ENCODE assay signal across 31 cellular contexts in genomic region chr11:120805960-120806555, GRCh38.
DNase-seq lines count a peak whose midpoint lies in the region; ATAC-seq, FAIRE-seq and TF ChIP-seq lines count a peak whose summit lies in the region.
"Had no signal": no experiment of that assay in that cellular context is flagged by ENCODE, and none has a peak within 500 bp of the region (broad histone marks: within the 10 kb centered on the region; RNA-seq: fewer than 3 reads in every experiment).

No MANE protein-coding gene starts in this region.

- POLR2A ChIA-PET in H1 (lab: Charles Lee; ENCODE audit: partially characterized antibody): no interaction called here

- H3K27me3 Mint-ChIP-seq in type B pancreatic cell: peaks cover 25% of the 10 kb centered on the region

- no peak overlapping the region for H2BK20ac ChIP-seq in H1 (ENCODE audit: low read length)

- H3K36me3 ChIP-seq in BLaER1: no peaks in the 10 kb centered on the region
- H3K36me3 ChIP-seq in MM.1S (replicated peaks; ENCODE audit: insufficient read depth, low read length): no peaks in the 10 kb centered on the region
- no peaks in the 10 kb centered on the region for H3K36me3 ChIP-seq in H1 (ENCODE audit: control insufficient read depth in 2 of 4, insufficient read depth in 4 of 4, low read length in 3 of 4)
- H3K36me3 ChIP-seq: colonic mucosa, heart right ventricle, right atrium auricular region, SJSA1, spleen had no signal

- 0 out of 2 replicates have a peak overlapping the region, but pooled peaks have one; percentile 38 for H2BK15ac ChIP-seq in H1 (ENCODE audit: low read length)

- no peak overlapping the region for H3K4me3 Mint-ChIP-seq in type B pancreatic cell
- H3K4me3 Mint-ChIP-seq: activated naive CD4-positive, alpha-beta T cell treated with anti-CD3 and anti-CD28 coated beads, Interleukin-2, amount 50 U/mL, for 24 hours; activated T-helper 1 cell treated with anti-CD3 and anti-CD28 coated beads, Interleukin-12 subunit alpha, Interleukin-12 subunit beta, Interleukin-2, Interleukin-4 antibody, amounts not matched to agents 30 ng/mL and 10 ng/mL and 1 ng/mL, durations not matched to agents 14 hours and 24 hours and 36 hours; T-cell had no signal

- H3K9me3 ChIP-seq in BLaER1 (no peaks in the 10 kb centered on the region), MM.1S (replicated peaks; ENCODE audit: insufficient read depth, low read length) (no peaks in the 10 kb centered on the region), H1 (ENCODE audit: insufficient read depth in 2 of 2, low read depth in 1 of 2, low read length in 1 of 2) (no peaks in the 10 kb centered on the region)
- H3K9me3 ChIP-seq: colonic mucosa, heart right ventricle, right atrium auricular region, SJSA1, spleen had no signal

- no peak overlapping the region for H2BK5ac ChIP-seq in H1 (ENCODE audit: low read depth, low read length)

- H3K18ac ChIP-seq in H1 (ENCODE audit: extremely low read depth, low read length): no peak overlapping the region

- H3K14ac ChIP-seq in H1 (ENCODE audit: insufficient read length): no peak overlapping the region

- peaks cover 3% of the 10 kb centered on the region for H3K4me1 Mint-ChIP-seq in type B pancreatic cell (ENCODE audit: unreplicated experiment)

- H3K4ac ChIP-seq in H1 (replicated peaks; ENCODE audit: insufficient read length, low read depth, low read length): no peak overlapping the region

- no peak for TF ChIP-seq RAD21 in H1 (IDR thresholded peaks at IDR 0.05 in 1 of 2, conservative IDR thresholded peaks at IDR 0.05 in 1 of 2; ENCODE audit: low read depth in 2 of 2, low read length in 2 of 2)

- H3K4me3 ChIP-seq in BLaER1 (no peak overlapping the region), MM.1S (ENCODE audit: low read length) (no peak overlapping the region), H1 (ENCODE audit: extremely low read depth in 1 of 4, insufficient read depth in 2 of 4, low read depth in 3 of 4, low read length in 4 of 4) (no peak overlapping the region)
- H3K4me3 ChIP-seq: colonic mucosa, heart right ventricle, lung, right atrium auricular region, SJSA1, spleen had no signal

- no peak overlapping the region for H3K27ac ChIP-seq in BLaER1
- peak overlapping the region; percentile 28; the same call in 1 of the 2 replicates for H3K27ac ChIP-seq in MM.1S (ENCODE audit: low read length)
- H3K27ac ChIP-seq in H1 (ENCODE audit: low read depth, low read length): no peak overlapping the region
- H3K27ac ChIP-seq: colonic mucosa, heart right ventricle, right atrium auricular region, SJSA1, spleen had no signal

- H3F3A ChIP-seq in MM.1S (ENCODE audit: insufficient read depth, low read length): no peaks in the 10 kb centered on the region

- TF ChIP-seq POLR2A in GM12892 (IDR thresholded peaks at IDR 0.05; ENCODE audit: low read depth, low read length): no peak
- no peak for TF ChIP-seq POLR2A in H1 (IDR thresholded peaks at IDR 0.05; ENCODE audit: control extremely low read depth in 1 of 2, low read depth in 2 of 2, low read length in 2 of 2)

- H3K4me2 ChIP-seq in BLaER1: peak overlapping the region; percentile 83
- H3K4me2 ChIP-seq in MM.1S (ENCODE audit: low read depth, low read length): peak overlapping the region; percentile 30; the same call in 1 of the 2 replicates
- H3K4me2 ChIP-seq in H1 (ENCODE audit: insufficient read depth in 1 of 2, low read depth in 2 of 2, low read length in 2 of 2): no peak overlapping the region

- H3K56ac ChIP-seq in H1 (replicated peaks; ENCODE audit: insufficient read length, low read depth, low read length): no peak overlapping the region

- TF ChIP-seq CTCF in MM.1S (IDR thresholded peaks at IDR 0.05; ENCODE audit: low read length) (no peak), H1 (IDR thresholded peaks at IDR 0.05; ENCODE audit: control extremely low read depth in 1 of 3, insufficient read depth in 1 of 3, low read depth in 1 of 3, low read length in 3 of 3) (no peak), type B pancreatic cell (conservative IDR thresholded peaks at IDR 0.05) (no peak)

- no peaks in the 10 kb centered on the region; the same call in 1 of the 2 replicates for H3K79me1 ChIP-seq in H1 (ENCODE audit: low read depth, low read length)

- H3K9ac ChIP-seq in BLaER1 (peak overlapping the region; percentile 11; the same call in 1 of the 2 replicates), MM.1S (ENCODE audit: low read length) (no peak overlapping the region), H1 (replicated peaks in 1 of 4; ENCODE audit: extremely low read depth in 1 of 4, low read depth in 3 of 4, low read length in 3 of 4) (no peak overlapping the region)

- no peak for DNase-seq in GM12892 (ENCODE audit: insufficient read length)
- peak; percentile 63 for DNase-seq in MM.1S
- DNase-seq in H1 (ENCODE audit: low read depth in 1 of 2, low spot score in 2 of 2): no peak
- DNase-seq in type B pancreatic cell (ENCODE audit: extremely low spot score, unreplicated experiment): no peak
- DNase-seq in NAMALWA (ENCODE audit: low spot score): no peak
- DNase-seq: ACHN; activated CD4-positive, alpha-beta T cell treated with anti-CD3 and anti-CD28 coated beads, Interleukin-2, amount 50 U/mL, for 48 hours; activated CD4-positive, CD25-positive, alpha-beta regulatory T cell; activated CD8-positive, alpha-beta memory T cell treated with anti-CD3 and anti-CD28 coated beads, Interleukin-2, amount 50 U/mL, for 4 hours; colonic mucosa; COR-L47; DMS53; effector memory CD4-positive, alpha-beta T cell; GF-D8; heart right ventricle; KBM-7; kidney glomerular epithelial cell; NCI-H1436 treated with DMSO at 0.1 percent for 48 hours; spleen; T-cell; trophoblast cell had no signal

- CTCF ChIA-PET in H1 (lab: Charles Lee; ENCODE audit: partially characterized antibody): interaction anchor here (0.6 to 2.5 kb wide), 11 partner anchors 10 to 295 kb away, joined by 3 to 13 read pairs (median 4); partner anchors contain the start of gene GRIK4

- no peak for TF ChIP-seq EP300 in H1 (IDR thresholded peaks at IDR 0.05; ENCODE audit: borderline replicate concordance in 1 of 2, low read depth in 2 of 2, low read length in 2 of 2)

- no peak overlapping the region for H2AK5ac ChIP-seq in H1 (ENCODE audit: low read depth, low read length)

- H3K23ac ChIP-seq in H1 (ENCODE audit: insufficient read length): no peak overlapping the region

- no peaks in the 10 kb centered on the region for H3K9me2 ChIP-seq in MM.1S (replicated peaks; ENCODE audit: insufficient read depth, low read length)

- H3K36me3 Mint-ChIP-seq in type B pancreatic cell: no peaks in the 10 kb centered on the region
- H3K36me3 Mint-ChIP-seq: activated naive CD4-positive, alpha-beta T cell treated with anti-CD3 and anti-CD28 coated beads, Interleukin-2, amount 50 U/mL, for 24 hours; T-cell had no signal

- no peak overlapping the region for H2BK120ac ChIP-seq in H1 (replicated peaks; ENCODE audit: low read depth, low read length)

- no peaks in the 10 kb centered on the region for H3K9me3 Mint-ChIP-seq in type B pancreatic cell
- H3K9me3 Mint-ChIP-seq: activated naive CD4-positive, alpha-beta T cell treated with anti-CD3 and anti-CD28 coated beads, Interleukin-2, amount 50 U/mL, for 24 hours; activated T-helper 1 cell treated with anti-CD3 and anti-CD28 coated beads, Interleukin-12 subunit alpha, Interleukin-12 subunit beta, Interleukin-2, Interleukin-4 antibody, amounts not matched to agents 30 ng/mL and 10 ng/mL and 1 ng/mL, durations not matched to agents 14 hours and 24 hours and 36 hours; T-cell had no signal

- H4K20me1 ChIP-seq in BLaER1: no peaks in the 10 kb centered on the region
- H4K20me1 ChIP-seq in MM.1S (ENCODE audit: insufficient read depth, low read length): no peaks in the 10 kb centered on the region
- no peaks in the 10 kb centered on the region for H4K20me1 ChIP-seq in H1 (replicated peaks in 1 of 2; ENCODE audit: control insufficient read depth in 1 of 2, insufficient read depth in 2 of 2, low read length in 2 of 2)

- no peak overlapping the region for H4K5ac ChIP-seq in H1 (ENCODE audit: insufficient read length, low read depth, low read length)

- H3K4me1 ChIP-seq in BLaER1 (peaks cover 48% of the 10 kb centered on the region), MM.1S (ENCODE audit: low read length) (peaks cover 14% of the 10 kb centered on the region), H1 (replicated peaks in 1 of 4; ENCODE audit: control insufficient read depth in 3 of 4, insufficient read depth in 4 of 4, low read length in 3 of 4) (peaks cover 0 to 11% (median 7%) of the 10 kb centered on the region in 4 experiments)
- H3K4me1 ChIP-seq: colonic mucosa, heart right ventricle, right atrium auricular region had no signal

- H4K8ac ChIP-seq in H1 (ENCODE audit: extremely low read depth, insufficient read depth, low read length): no peak overlapping the region; the same call in 1 of the 2 replicates

- H4K91ac ChIP-seq in H1 (replicated peaks; ENCODE audit: insufficient read length, low read length): no peak overlapping the region

- ATAC-seq in GM18502 (IDR thresholded peaks at IDR 0.05; ENCODE audit: poor library complexity, unreplicated experiment): no peak
- ATAC-seq in GM21619 (IDR thresholded peaks at IDR 0.05; ENCODE audit: unreplicated experiment): no peak
- ATAC-seq: heart right ventricle, T-cell had no signal

- peak; percentile 48 for FAIRE-seq in GM12892 (lab: Jason Lieb, UNC)
- FAIRE-seq in H1 (lab: Jason Lieb, UNC): no peak
- FAIRE-seq: HTR-8/SVneo, RCC 7860 had no signal

- H3K27me3 ChIP-seq in BLaER1 (no peaks in the 10 kb centered on the region), MM.1S (replicated peaks; ENCODE audit: insufficient read depth, low read length) (no peaks in the 10 kb centered on the region), H1 (replicated peaks in 1 of 4; ENCODE audit: control insufficient read depth in 3 of 4, extremely low read depth in 1 of 4, insufficient read depth in 3 of 4, low read length in 3 of 4) (no peaks in the 10 kb centered on the region)
- H3K27me3 ChIP-seq: colonic mucosa, right atrium auricular region, SJSA1 had no signal

- H2AFZ ChIP-seq in MM.1S (ENCODE audit: low read length) (0 out of 2 replicates have a peak overlapping the region, but pooled peaks have one; percentile 9), H1 (ENCODE audit: low read length) (no peak overlapping the region)

- H3K27ac Mint-ChIP-seq in type B pancreatic cell: no peak overlapping the region
- H3K27ac Mint-ChIP-seq: activated naive CD4-positive, alpha-beta T cell treated with anti-CD3 and anti-CD28 coated beads, Interleukin-2, amount 50 U/mL, for 24 hours; activated T-helper 1 cell treated with anti-CD3 and anti-CD28 coated beads, Interleukin-12 subunit alpha, Interleukin-12 subunit beta, Interleukin-2, Interleukin-4 antibody, amounts not matched to agents 30 ng/mL and 10 ng/mL and 1 ng/mL, durations not matched to agents 14 hours and 24 hours and 36 hours; T-cell had no signal

- no peak overlapping the region for H2BK12ac ChIP-seq in H1 (ENCODE audit: low read depth, low read length)

- H3K79me2 ChIP-seq in MM.1S (ENCODE audit: low read length): no peaks in the 10 kb centered on the region
- H3K79me2 ChIP-seq in H1 (ENCODE audit: control insufficient read depth in 1 of 2, insufficient read depth in 2 of 2, low read length in 2 of 2): no peaks in the 10 kb centered on the region

- no peaks in the 10 kb centered on the region for H3K23me2 ChIP-seq in H1 (ENCODE audit: low read depth, low read length)

- 90% methylated on average over 9 of the region's 9 CpGs; no CpG with 5 or more reads in 1 of the 2 experiments for WGBS in H1 (ENCODE audit: extremely low coverage in 1 of 2, insufficient coverage in 1 of 2, insufficient read length in 1 of 2, insufficient replicate concordance in 2 of 2, low coverage in 1 of 2, low lambda C conversion rate in 2 of 2, missing lambda C conversion rate in 1 of 2), 2 experiments

Comparison
In these comparisons a context has a peak if more than half of its experiments do, and no peak if none do; other contexts are left out.
1. H3K4me2 ChIP-seq: peak in BLaER1 (single experiment) and MM.1S (single experiment); none in H1 (0 of 2).